Comparison of ENCODE assay signal across 8 cellular contexts in genomic region chr1:212432163-212432705, GRCh38. TPM values are rescaled to one million over a fixed set of nuclear protein-coding genes. Genes with fewer than 3 reads are reported as not detected.
DNase-seq lines count a peak whose midpoint lies in the region; ATAC-seq and TF ChIP-seq lines count a peak whose summit lies in the region.

No MANE protein-coding gene starts in this region.

- no peak overlapping the region for H3K14ac ChIP-seq in mesenchymal stem cell (ENCODE audit: low read length in 2 of 2)

- no peak overlapping the region for H2AFZ ChIP-seq in mesenchymal stem cell (ENCODE audit: low read depth, low read length)

- H3K23ac ChIP-seq in mesenchymal stem cell (ENCODE audit: low read length in 2 of 2): no peak overlapping the region

- ATAC-seq in body of pancreas: peak; percentile 17
- ATAC-seq in HG03354 (IDR thresholded peaks at IDR 0.05; ENCODE audit: poor library complexity, severe bottlenecking, unreplicated experiment): no peak

- H3K18ac ChIP-seq in mesenchymal stem cell (ENCODE audit: low read depth in 1 of 2, low read length in 2 of 2): no peak overlapping the region

- no peak overlapping the region for H2BK120ac ChIP-seq in mesenchymal stem cell (ENCODE audit: low read depth, low read length)

- intact Hi-C loops in cardiac septum (cut with DNase I): loop anchor here (2.0 to 5.0 kb wide), 2 partner anchors 17 to 140 kb away; partner anchors contain the start of gene PACC1
- intact Hi-C loops in body of pancreas (cut with DNase I): no loop called here

- H3K36me3 ChIP-seq in cardiac muscle cell: no peaks in the 10 kb centered on the region
- no peaks in the 10 kb centered on the region for H3K36me3 ChIP-seq in body of pancreas (replicated peaks in 1 of 2; ENCODE audit: insufficient read depth in 1 of 2, low read depth in 2 of 2)
- H3K36me3 ChIP-seq in mesenchymal stem cell (ENCODE audit: control insufficient read depth in 1 of 2, insufficient read depth in 2 of 2, low read depth in 1 of 2, low read length in 2 of 2): no peaks in the 10 kb centered on the region

- no peak overlapping the region for H4K91ac ChIP-seq in mesenchymal stem cell (ENCODE audit: low read length)

- peak overlapping the region; percentile 96 for H3K4me2 ChIP-seq in mesenchymal stem cell (ENCODE audit: low read length, poor library complexity, severe bottlenecking)

- DNase-seq in cardiac muscle cell (ENCODE audit: low read depth in 1 of 2, low spot score in 1 of 2) (peak in 1 of 2 donors; percentile 13), cardiac septum (ENCODE audit: low spot score) (no peak), body of pancreas (no peak), mesenchymal stem cell (no peak), foreskin melanocyte (no peak), A172 (ENCODE audit: low spot score) (no peak)
- no peak for DNase-seq in stimulated activated CD4-positive, alpha-beta T cell treated with anti-CD3 and anti-CD28 coated beads, Interleukin-4, amount 100 ng/mL, for 4 hours

- H3K4me3 ChIP-seq in cardiac muscle cell (peak overlapping the region; percentile 69), body of pancreas (no peak overlapping the region), mesenchymal stem cell (ENCODE audit: insufficient read depth in 1 of 2, low read depth in 1 of 2, low read length in 2 of 2) (peak overlapping the region; percentile 83 to 86)

- no peak overlapping the region for H2AK5ac ChIP-seq in mesenchymal stem cell (ENCODE audit: low read length, severe bottlenecking)

- no peak for TF ChIP-seq POLR2A in body of pancreas (IDR thresholded peaks at IDR 0.05)

- H2BK5ac ChIP-seq in mesenchymal stem cell (ENCODE audit: low read depth, low read length, poor library complexity, severe bottlenecking): no peak overlapping the region

- H3K79me1 ChIP-seq in mesenchymal stem cell (replicated peaks; ENCODE audit: low read length, poor library complexity, severe bottlenecking): peaks cover 18% of the 10 kb centered on the region

- H3K4ac ChIP-seq in mesenchymal stem cell (ENCODE audit: low read depth in 1 of 2, low read length in 2 of 2): no peak overlapping the region

- no peak overlapping the region for H2BK12ac ChIP-seq in mesenchymal stem cell (ENCODE audit: low read length in 2 of 2)

- H3K9ac ChIP-seq in mesenchymal stem cell (ENCODE audit: low read length): peak overlapping the region; percentile 98

- H3K27me3 ChIP-seq in cardiac muscle cell (no peaks in the 10 kb centered on the region), body of pancreas (no peaks in the 10 kb centered on the region), mesenchymal stem cell (ENCODE audit: control insufficient read depth in 1 of 2, insufficient read depth in 1 of 2, low read length in 2 of 2) (no peaks in the 10 kb centered on the region)

- H3K4me1 ChIP-seq in cardiac muscle cell (ENCODE audit: low read depth) (no peaks in the 10 kb centered on the region), body of pancreas (peaks cover 19% of the 10 kb centered on the region), mesenchymal stem cell (ENCODE audit: control insufficient read depth, insufficient read depth, low read depth, low read length) (peaks cover 9% of the 10 kb centered on the region)

- peak overlapping the region; percentile 53 for H4K8ac ChIP-seq in mesenchymal stem cell (ENCODE audit: low read length)

- no peak overlapping the region for H2BK15ac ChIP-seq in mesenchymal stem cell (ENCODE audit: low read depth, poor library complexity, severe bottlenecking)

- no peaks in the 10 kb centered on the region for H3K9me3 ChIP-seq in cardiac muscle cell (ENCODE audit: low read depth)
- H3K9me3 ChIP-seq in body of pancreas: no peaks in the 10 kb centered on the region
- H3K9me3 ChIP-seq in mesenchymal stem cell (ENCODE audit: control insufficient read depth, low read length): no peaks in the 10 kb centered on the region

- H3K27ac ChIP-seq in cardiac muscle cell: no peak overlapping the region
- peak overlapping the region in 3 of 4 donors; percentile 67 to 83 (median 73) for H3K27ac ChIP-seq in body of pancreas
- no peak overlapping the region for H3K27ac ChIP-seq in mesenchymal stem cell (ENCODE audit: low read length, poor library complexity, severe bottlenecking)

- 32 to 40% methylated on average over 9 of the region's 9 CpGs for WGBS in body of pancreas, 2 donors
- WGBS in mesenchymal stem cell: 58% methylated on average over 2 of the region's 9 CpGs

- no peak for TF ChIP-seq CTCF in cardiac muscle cell (IDR thresholded peaks at IDR 0.05; ENCODE audit: low read depth, low read length)
- no peak for TF ChIP-seq CTCF in body of pancreas (IDR thresholded peaks at IDR 0.05)

RNA-seq across cellular contexts. Expression of gene NENF, which starts 0.5 kb away (rescaled TPM):
- 23.7 and 33.7 TPM in 2 replicates for total RNA-seq in cardiac muscle cell
- 34.6 and 48.3 TPM in 2 replicates for polyA plus RNA-seq in cardiac muscle cell
- total RNA-seq in cardiac septum: 116 TPM
- 10 to 100 TPM; 85.4 to 89.7 TPM for total RNA-seq in body of pancreas
- 44.7 TPM for polyA plus RNA-seq in mesenchymal stem cell (2013, experiment 1 of 2)
- polyA plus RNA-seq in mesenchymal stem cell (2013, experiment 2 of 2): 49.2 TPM
- total RNA-seq in A172 (2014; rRNA removed; shearing (Covaris generic)): 113 and 131 TPM in 2 replicates

RNA-seq across cellular contexts. Expression of gene PACC1, which starts 17.5 kb away (rescaled TPM):
- total RNA-seq in cardiac muscle cell: 5.8 and 8.5 TPM in 2 replicates
- 9.5 and 9.6 TPM in 2 replicates for polyA plus RNA-seq in cardiac muscle cell
- 1.8 TPM for total RNA-seq in cardiac septum
- total RNA-seq in body of pancreas: 1 to 10 TPM in 1 of 2 donors, not detected in 1; 4.2 TPM
- 5.6 TPM for polyA plus RNA-seq in mesenchymal stem cell (2013, experiment 1 of 2)
- polyA plus RNA-seq in mesenchymal stem cell (2013, experiment 2 of 2): 5.9 TPM
- 24.5 and 28.1 TPM in 2 replicates for total RNA-seq in A172 (2014; rRNA removed; shearing (Covaris generic))

Comparison
In these comparisons a context has a peak if more than half of its experiments do, and no peak if none do; other contexts are left out.
1. H3K27ac ChIP-seq: peak in body of pancreas (3 of 4); none in cardiac muscle cell (single experiment) and mesenchymal stem cell (single experiment).
2. H3K4me3 ChIP-seq: peak in cardiac muscle cell (single experiment) and mesenchymal stem cell (2 of 2); none in body of pancreas (0 of 2).